12 cellular contexts compared by ENCODE assay signal in genomic region chr14:38290601-38291190, GRCh38. TPM values are rescaled to one million over a fixed set of nuclear protein-coding genes. Genes with fewer than 3 reads are reported as not detected.
DNase-seq lines count a peak whose midpoint lies in the region; ATAC-seq and TF ChIP-seq lines count a peak whose summit lies in the region.
"Had no signal": no experiment of that assay in that cellular context is flagged by ENCODE, and none has a peak within 500 bp of the region (broad histone marks: within the 10 kb centered on the region; RNA-seq: fewer than 3 reads in every experiment).

No MANE protein-coding gene starts in this region.

- no peaks in the 10 kb centered on the region for H3K27me3 ChIP-seq in A673 (replicated peaks; ENCODE audit: insufficient read depth, low read depth, low read length, poor library complexity)
- H3K27me3 ChIP-seq in brain microvascular endothelial cell (replicated peaks): no peaks in the 10 kb centered on the region
- H3K27me3 ChIP-seq in left lung: no peaks in the 10 kb centered on the region
- H3K27me3 ChIP-seq: BLaER1 treated with 17β-estradiol and CSF1 and Interleukin-3, amounts not matched to agents 10 nM and 100 nM had no signal

- H3K27ac ChIP-seq in A673 (ENCODE audit: low read depth, low read length, poor library complexity, severe bottlenecking) (no peak overlapping the region), brain microvascular endothelial cell (peak overlapping the region; percentile 66), left lung (peak overlapping the region in 1 of 2 donors; percentile 65)
- H3K27ac ChIP-seq: BLaER1 treated with 17β-estradiol and CSF1 and Interleukin-3, amounts not matched to agents 10 nM and 100 nM had no signal

- H3K4me3 ChIP-seq in A673 (ENCODE audit: low read depth, low read length, poor library complexity, severe bottlenecking) (no peak overlapping the region), brain microvascular endothelial cell (ENCODE audit: low read depth, low read length) (no peak overlapping the region), left lung (no peak overlapping the region)
- H3K4me3 ChIP-seq: BLaER1 treated with 17β-estradiol and CSF1 and Interleukin-3, amounts not matched to agents 10 nM and 100 nM had no signal

- DNase-seq in A673 (ENCODE audit: low spot score) (peak; percentile 46), HFFc6 (peak; percentile 92), brain microvascular endothelial cell (peak; percentile 78), left lung (no peak), osteocyte (ENCODE audit: extremely low spot score, unreplicated experiment) (no peak), NCI-H1436 treated with DMSO at 0.1 percent for 48 hours (lab: John Stamatoyannopoulos, UW) (no peak), anterior cingulate cortex (lab: John Stamatoyannopoulos, UW) (no peak)
- DNase-seq: cortex of kidney, NCI-H2029 treated with DMSO at 0.1 percent for 48 hours had no signal

- peak overlapping the region; percentile 71 for H3K4me3 Mint-ChIP-seq in HFFc6
- no peak overlapping the region for H3K4me3 Mint-ChIP-seq in osteocyte (ENCODE audit: unreplicated experiment)
- H3K4me3 Mint-ChIP-seq: T-helper 1 cell treated with Interleukin-12 subunit alpha and Interleukin-12 subunit beta and Interleukin-4 antibody, amounts not matched to agents 30 μg/mL and 1 μg/mL, for 36 hours had no signal

- H3K9me3 ChIP-seq in A673 (ENCODE audit: low read depth, low read length, poor library complexity, severe bottlenecking) (no peaks in the 10 kb centered on the region), left lung (peaks cover 0 to 2% of the 10 kb centered on the region in 2 donors)
- H3K9me3 ChIP-seq: BLaER1 treated with 17β-estradiol and CSF1 and Interleukin-3, amounts not matched to agents 10 nM and 100 nM had no signal

- no TSS peak for BruUV-seq in A673 (replicated peaks; lab: Mats Ljungman, UMichigan)

- intact Hi-C loops in A673 (cut with micrococcal nuclease; ENCODE audit: unreplicated experiment): no loop called here
- intact Hi-C loops in left lung (cut with DNase I): loop anchor here in 1 of 2 donors (5.0 kb wide), 1 partner anchor 33 kb away; the partner anchor contains the start of gene CLEC14A

- no peaks in the 10 kb centered on the region for H3K27me3 Mint-ChIP-seq in HFFc6 (ENCODE audit: insufficient read depth)
- H3K27me3 Mint-ChIP-seq in osteocyte (ENCODE audit: unreplicated experiment): no peaks in the 10 kb centered on the region

- in situ Hi-C loops in brain microvascular endothelial cell (cut with HindIII; ENCODE audit: low pct_ligation_motif_present, low sequenced_read_pairs): no loop called here

- CTCF ChIA-PET in A673 (lab: Charles Lee): no interaction called here

- TF ChIP-seq CTCF in A673 (conservative IDR thresholded peaks at IDR 0.05; ENCODE audit: low read depth, low read length) (no peak), HFFc6 (IDR thresholded peaks at IDR 0.05) (no peak), brain microvascular endothelial cell (IDR thresholded peaks at IDR 0.05; ENCODE audit: low read depth, low read length, missing control alignments) (no peak), left lung (IDR thresholded peaks at IDR 0.05) (no peak), osteocyte (IDR thresholded peaks at IDR 0.05) (no peak)

- H3K4me1 Mint-ChIP-seq in HFFc6 (ENCODE audit: low read depth) (peaks cover 70% of the 10 kb centered on the region), osteocyte (ENCODE audit: unreplicated experiment) (peaks cover 4% of the 10 kb centered on the region)

- H3K36me3 Mint-ChIP-seq in HFFc6 (ENCODE audit: low read depth) (peaks cover 27% of the 10 kb centered on the region), osteocyte (ENCODE audit: unreplicated experiment) (no peaks in the 10 kb centered on the region)

- H3K9me3 Mint-ChIP-seq in HFFc6 (peaks cover 24% of the 10 kb centered on the region), osteocyte (ENCODE audit: unreplicated experiment) (peaks cover 4% of the 10 kb centered on the region)
- H3K9me3 Mint-ChIP-seq: T-helper 1 cell treated with Interleukin-12 subunit alpha and Interleukin-12 subunit beta and Interleukin-4 antibody, amounts not matched to agents 30 μg/mL and 1 μg/mL, for 36 hours had no signal

- H3K4me1 ChIP-seq in A673 (ENCODE audit: insufficient read depth, low read length, poor library complexity, severe bottlenecking) (peaks cover 6% of the 10 kb centered on the region), left lung (peaks cover 10 to 17% of the 10 kb centered on the region in 2 donors)

- POLR2A ChIA-PET in A673 (lab: Charles Lee; ENCODE audit: low non-redundant PET): no interaction called here

- H3K27ac Mint-ChIP-seq in HFFc6 (peak overlapping the region; percentile 93), osteocyte (ENCODE audit: unreplicated experiment) (no peak overlapping the region)
- H3K27ac Mint-ChIP-seq: T-helper 1 cell treated with Interleukin-12 subunit alpha and Interleukin-12 subunit beta and Interleukin-4 antibody, amounts not matched to agents 30 μg/mL and 1 μg/mL, for 36 hours had no signal

- ATAC-seq in left lung: peak; percentile 95
- ATAC-seq in GM19035 (IDR thresholded peaks at IDR 0.05; ENCODE audit: unreplicated experiment): no peak

- H3K36me3 ChIP-seq in A673 (ENCODE audit: insufficient read depth, low read length, poor library complexity, severe bottlenecking) (no peaks in the 10 kb centered on the region), brain microvascular endothelial cell (replicated peaks) (no peaks in the 10 kb centered on the region), left lung (no peaks in the 10 kb centered on the region)
- H3K36me3 ChIP-seq: BLaER1 treated with 17β-estradiol and CSF1 and Interleukin-3, amounts not matched to agents 10 nM and 100 nM had no signal

RNA-seq across cellular contexts. Expression of gene CLEC14A, which starts 34.8 kb away (rescaled TPM):
- total RNA-seq in A673 (2021) (not detected in 2 replicates), left lung (10 to 100 TPM; 34.7 to 73.8 TPM), osteocyte (not detected in 2 replicates)
- total RNA-seq in HFFc6 (2021; fragmentation: NEBNext Ultra II Directional; extraction: Animal tissue kit (Norgen Biotek cat#: 25700)): under 1 TPM in 2 of 6 experiments, not detected in 4; 0.08 to 0.12 TPM

Comparison
In these comparisons a context has a peak if more than half of its experiments do, and no peak if none do; other contexts are left out.
1. DNase-seq: peak in A673 (single experiment), HFFc6 (single experiment) and brain microvascular endothelial cell (single experiment); none in left lung (0 of 2), osteocyte (single experiment), NCI-H1436 treated with DMSO at 0.1 percent for 48 hours (single experiment) and anterior cingulate cortex (0 of 58).
2. RNA of gene CLEC14A, which starts 34.8 kb away (total RNA-seq): 34.7 to 73.8 TPM in left lung; 0.08 to 0.12 TPM in HFFc6, not detected in A673 and not detected in osteocyte; every median in the first group is over 10 times any median in the second.